ENCODE assay signal across 28 cellular contexts in the genomic region with DNA sequence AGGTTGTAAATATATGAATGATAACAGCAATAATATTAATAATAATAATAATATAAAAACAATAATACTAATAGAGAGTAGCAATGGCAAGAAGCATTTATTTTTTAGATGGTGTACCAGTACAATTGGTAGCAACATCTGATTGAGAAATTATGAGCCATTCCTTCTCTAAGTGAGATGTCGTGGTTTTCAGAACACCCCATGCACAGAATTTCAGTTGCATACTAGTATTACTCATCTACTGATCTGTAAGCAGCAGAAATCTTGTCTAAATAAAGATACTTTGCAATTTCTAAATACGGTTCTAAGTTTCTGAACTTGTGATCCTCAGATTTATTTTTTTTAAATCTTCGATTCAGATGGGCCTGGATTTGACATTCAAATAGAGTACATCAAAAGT.
"Had no signal": no experiment of that assay in that cellular context is flagged by ENCODE, and none has a peak within 500 bp of the region (broad histone marks: within the 10 kb centered on the region; RNA-seq: fewer than 3 reads in every experiment).

No MANE protein-coding gene starts in this region.

- H3K4me1 ChIP-seq: ascending aorta, esophagus squamous epithelium, foreskin keratinocyte, left ventricle myocardium inferior, right atrium auricular region, tibial nerve had no signal

- H3K4me1 Mint-ChIP-seq: activated naive CD4-positive, alpha-beta T cell treated with anti-CD3 and anti-CD28 coated beads, Interleukin-2, amount 10 ng/mL, durations not matched to agents 7 days and 5 days; activated naive CD8-positive, alpha-beta T cell treated with anti-CD3 and anti-CD28 coated beads, Interleukin-2, amount 50 U/mL, for 24 hours; naive B cell; neural crest cell had no signal

- H3K36me3 Mint-ChIP-seq: activated naive CD4-positive, alpha-beta T cell treated with anti-CD3 and anti-CD28 coated beads, Interleukin-2, amount 10 ng/mL, durations not matched to agents 7 days and 5 days; naive B cell had no signal

- H3K4me3 Mint-ChIP-seq: activated naive CD4-positive, alpha-beta T cell treated with anti-CD3 and anti-CD28 coated beads, Interleukin-2, amount 10 ng/mL, durations not matched to agents 7 days and 5 days; activated naive CD8-positive, alpha-beta T cell treated with anti-CD3 and anti-CD28 coated beads, Interleukin-2, amount 50 U/mL, for 24 hours; naive B cell; neural crest cell; stimulated activated naive CD8-positive, alpha-beta T cell treated with anti-CD3 and anti-CD28 coated beads, Interleukin-15, Interleukin-2, amounts not matched to agents 100 ng/mL and 50 ng/mL, for 24 hours had no signal

- H3K4me3 ChIP-seq: ascending aorta, cardiac muscle cell, esophagus squamous epithelium, left ventricle myocardium inferior, mucosa of descending colon, right atrium auricular region, tibial nerve had no signal

- H3K27ac Mint-ChIP-seq: activated naive CD4-positive, alpha-beta T cell treated with anti-CD3 and anti-CD28 coated beads, Interleukin-2, amount 10 ng/mL, durations not matched to agents 7 days and 5 days; activated naive CD8-positive, alpha-beta T cell treated with anti-CD3 and anti-CD28 coated beads, Interleukin-2, amount 50 U/mL, for 24 hours; naive B cell; stimulated activated naive CD8-positive, alpha-beta T cell treated with anti-CD3 and anti-CD28 coated beads, Interleukin-15, Interleukin-2, amounts not matched to agents 100 ng/mL and 50 ng/mL, for 24 hours had no signal

- DNase-seq: activated CD4-positive, alpha-beta T cell treated with anti-CD3 and anti-CD28 coated beads, Interleukin-2, amount 50 U/mL, for 1 hour; activated CD4-positive, CD25-positive, alpha-beta regulatory T cell treated with anti-CD3 and anti-CD28 coated beads, Interleukin-2, amount 50 U/mL, for 72 hours; activated CD8-positive, alpha-beta memory T cell treated with anti-CD3 and anti-CD28 coated beads for 24 hours; activated CD8-positive, alpha-beta memory T cell treated with anti-CD3 and anti-CD28 coated beads, Interleukin-2, amount 50 U/mL, for 48 hours; activated effector memory CD4-positive, alpha-beta T cell treated with Interleukin-2 at 50 U/mL for 16 hours; activated naive CD4-positive, alpha-beta T cell treated with anti-CD3 and anti-CD28 coated beads, Interleukin-2, amount 10 ng/mL, durations not matched to agents 7 days and 5 days; activated naive CD8-positive, alpha-beta T cell treated with anti-CD3 and anti-CD28 coated beads, Interleukin-2, amount 50 U/mL, for 24 hours; activated T-cell treated with anti-CD3 and anti-CD28 coated beads, Interleukin-2, amount 50 U/mL, for 48 hours; dermis blood vessel endothelial cell; effector memory CD4-positive, alpha-beta T cell; esophagus squamous epithelium; foreskin keratinocyte; glutamatergic neuron; hippocampal formation; kidney; left ventricle myocardium inferior; mammary epithelial cell; mucosa of descending colon; naive B cell; T-helper 1 cell; T-helper 9 cell had no signal

- H3K9me3 ChIP-seq: ascending aorta, esophagus squamous epithelium, left ventricle myocardium inferior, mucosa of descending colon, right atrium auricular region, tibial nerve had no signal

- ATAC-seq: activated naive CD8-positive, alpha-beta T cell treated with anti-CD3 and anti-CD28 coated beads, Interleukin-2, amount 50 U/mL, for 24 hours; foreskin keratinocyte; mucosa of descending colon had no signal

- H3K9me3 Mint-ChIP-seq: neural crest cell had no signal

- H3K36me3 ChIP-seq: ascending aorta, cardiac muscle cell, esophagus squamous epithelium, left ventricle myocardium inferior, right atrium auricular region, tibial nerve had no signal

- H3K27ac ChIP-seq: ascending aorta, cardiac muscle cell, esophagus squamous epithelium, foreskin keratinocyte, left ventricle myocardium inferior, right atrium auricular region, tibial nerve, VCaP had no signal

- H3K27me3 ChIP-seq: ascending aorta, cardiac muscle cell, esophagus squamous epithelium, foreskin keratinocyte, right atrium auricular region, tibial nerve had no signal

- H3K27me3 Mint-ChIP-seq: activated naive CD4-positive, alpha-beta T cell treated with anti-CD3 and anti-CD28 coated beads, Interleukin-2, amount 10 ng/mL, durations not matched to agents 7 days and 5 days; activated naive CD8-positive, alpha-beta T cell treated with anti-CD3 and anti-CD28 coated beads, Interleukin-2, amount 50 U/mL, for 24 hours; naive B cell; stimulated activated naive CD8-positive, alpha-beta T cell treated with anti-CD3 and anti-CD28 coated beads, Interleukin-15, Interleukin-2, amounts not matched to agents 100 ng/mL and 50 ng/mL, for 24 hours had no signal
